11 cellular contexts compared by ENCODE assay signal in the genomic region with DNA sequence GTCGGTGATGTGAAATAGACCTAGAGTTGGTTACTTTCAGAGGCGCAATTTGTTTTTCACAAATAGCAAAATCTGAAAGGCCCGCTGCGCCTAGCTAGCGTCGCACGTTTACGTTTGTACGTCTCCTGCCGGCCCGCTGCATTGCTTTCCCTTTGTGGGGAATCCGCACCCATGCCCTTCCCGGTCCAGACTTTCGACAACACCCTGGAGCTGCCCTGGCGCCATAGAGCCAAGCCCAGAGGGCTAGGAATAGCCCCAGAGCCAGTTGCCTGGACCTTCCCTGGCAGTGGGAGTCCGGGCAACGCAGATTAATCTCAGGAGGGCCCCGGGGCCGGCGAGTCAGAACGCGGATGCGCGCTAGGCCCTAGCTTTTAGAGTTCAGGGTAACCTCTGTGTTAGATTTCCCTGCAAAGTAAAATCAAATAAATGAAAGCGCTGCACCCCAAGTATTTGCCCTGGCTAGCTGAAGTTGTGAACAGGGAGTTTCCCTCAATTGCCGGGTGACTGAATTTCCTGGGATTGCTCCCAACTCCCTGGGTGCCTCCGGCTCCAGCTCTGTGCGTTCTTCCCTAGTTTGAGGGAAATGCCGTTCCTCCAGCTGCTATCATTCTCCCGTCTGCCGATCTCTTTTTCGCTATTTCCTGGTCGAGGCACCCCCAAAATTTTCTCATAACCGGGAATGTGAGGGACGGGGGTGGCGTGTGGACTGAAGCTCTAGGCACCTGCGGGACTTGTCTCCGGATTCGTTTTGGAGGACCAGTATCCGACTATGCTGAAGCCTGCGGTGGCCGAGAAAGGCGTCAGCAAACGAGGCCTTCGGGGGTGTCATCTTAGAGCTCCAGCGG. TPM values are rescaled to one million over a fixed set of nuclear protein-coding genes. Genes with fewer than 3 reads are reported as not detected.
DNase-seq lines count a peak whose midpoint lies in the region; ATAC-seq and TF ChIP-seq lines count a peak whose summit lies in the region.
"Had no signal": no experiment of that assay in that cellular context is flagged by ENCODE, and none has a peak within 500 bp of the region (broad histone marks: within the 10 kb centered on the region; RNA-seq: fewer than 3 reads in every experiment).

No MANE protein-coding gene starts in this region.

- H3K79me1 ChIP-seq in IMR-90 (ENCODE audit: low read depth in 1 of 2, low read length in 2 of 2): no peaks in the 10 kb centered on the region

- no peak overlapping the region for H4K5ac ChIP-seq in IMR-90 (ENCODE audit: low read depth, low read length)

- H3K27me3 Mint-ChIP-seq in Caco-2 (ENCODE audit: insufficient read depth, unreplicated experiment) (peaks cover 24% of the 10 kb centered on the region), endothelial cell (ENCODE audit: unreplicated experiment) (peaks cover 57% of the 10 kb centered on the region), osteocyte (ENCODE audit: unreplicated experiment) (peaks cover 85% of the 10 kb centered on the region)

- BruUV-seq in Caco-2 (replicated peaks; lab: Mats Ljungman, UMichigan) (no TSS peak), IMR-90 (replicated peaks; lab: Mats Ljungman, UMichigan) (no TSS peak)

- no peaks in the 10 kb centered on the region for H3K9me3 ChIP-seq in Caco-2
- peaks cover 2% of the 10 kb centered on the region; the same call in 1 of the 2 replicates for H3K9me3 ChIP-seq in IMR-90 (ENCODE audit: control insufficient read depth, insufficient read depth, low read length)

- H3K27ac ChIP-seq in IMR-90 (ENCODE audit: insufficient read depth, low read length): no peak overlapping the region

- no peak overlapping the region for H3K4ac ChIP-seq in IMR-90 (ENCODE audit: low read depth, low read length)

- peak overlapping the region; percentile 62 for H3K4me3 Mint-ChIP-seq in Caco-2 (ENCODE audit: unreplicated experiment)
- peak overlapping the region; percentile 67 for H3K4me3 Mint-ChIP-seq in endothelial cell (ENCODE audit: unreplicated experiment)
- peak overlapping the region; percentile 36 for H3K4me3 Mint-ChIP-seq in osteocyte (ENCODE audit: unreplicated experiment)

- DNase-seq in Caco-2: peak in 1 of 2 experiments; percentile 22
- DNase-seq in IMR-90: no peak
- DNase-seq in endothelial cell (ENCODE audit: low spot score): peak; percentile 29
- peak; percentile 77 for DNase-seq in osteocyte (ENCODE audit: extremely low spot score, unreplicated experiment)
- no peak for DNase-seq in NCI-H1105 (lab: John Stamatoyannopoulos, UW)
- DNase-seq in GM19240 (ENCODE audit: insufficient read length, low spot score): no peak
- no peak for DNase-seq in globus pallidus (ENCODE audit: low spot score)
- DNase-seq: activated effector memory CD4-positive, alpha-beta T cell treated with anti-CD3 and anti-CD28 coated beads, Interleukin-2, amount 50 U/mL, for 16 hours; GF-D8; left cardiac atrium had no signal

- ATAC-seq in IMR-90 (ENCODE audit: low read depth) (no peak), GM19328 (IDR thresholded peaks at IDR 0.05; ENCODE audit: unreplicated experiment) (no peak)

- H2AK5ac ChIP-seq in IMR-90 (ENCODE audit: low read depth, low read length): no peak overlapping the region

- H3K9ac ChIP-seq in IMR-90 (ENCODE audit: low read depth, low read length): no peak overlapping the region

- no peak overlapping the region for H4K91ac ChIP-seq in IMR-90 (ENCODE audit: insufficient read depth, low read depth, low read length)

- in situ Hi-C loops in IMR-90 (cut with MboI; ENCODE audit: low sequenced_read_pairs): no loop called here

- H3K9me1 ChIP-seq in IMR-90 (ENCODE audit: insufficient read depth, low read length): no peaks in the 10 kb centered on the region

- POLR2A ChIA-PET in Caco-2 (lab: Charles Lee): no interaction called here
- POLR2A ChIA-PET in IMR-90 (lab: Charles Lee; ENCODE audit: unreplicated experiment): no interaction called here

- no peak overlapping the region for H3K4me3 ChIP-seq in Caco-2 (ENCODE audit: low read depth, low read length)
- no peak overlapping the region for H3K4me3 ChIP-seq in IMR-90 (ENCODE audit: insufficient read depth, low read depth, low read length)

- H3K4me1 ChIP-seq in Caco-2 (no peaks in the 10 kb centered on the region), IMR-90 (ENCODE audit: control insufficient read depth, insufficient read depth, low read length) (no peaks in the 10 kb centered on the region)

- H3K9me3 Mint-ChIP-seq in Caco-2 (ENCODE audit: unreplicated experiment) (no peaks in the 10 kb centered on the region), endothelial cell (ENCODE audit: unreplicated experiment) (no peaks in the 10 kb centered on the region), osteocyte (ENCODE audit: unreplicated experiment) (no peaks in the 10 kb centered on the region)

- H3K4me1 Mint-ChIP-seq in Caco-2 (ENCODE audit: low read depth, unreplicated experiment) (peaks cover 6% of the 10 kb centered on the region), endothelial cell (ENCODE audit: unreplicated experiment) (peaks cover 47% of the 10 kb centered on the region), osteocyte (ENCODE audit: unreplicated experiment) (peaks cover 17% of the 10 kb centered on the region)

- H3K4me2 ChIP-seq in IMR-90 (ENCODE audit: low read depth, low read length): no peak overlapping the region

- H3K36me3 Mint-ChIP-seq in Caco-2 (ENCODE audit: insufficient read depth, unreplicated experiment) (no peaks in the 10 kb centered on the region), endothelial cell (ENCODE audit: low read depth, unreplicated experiment) (no peaks in the 10 kb centered on the region), osteocyte (ENCODE audit: unreplicated experiment) (no peaks in the 10 kb centered on the region)

- H2BK5ac ChIP-seq in IMR-90 (ENCODE audit: low read depth, low read length, poor library complexity, severe bottlenecking): no peak overlapping the region

- CTCF ChIA-PET in Caco-2 (lab: Charles Lee) (no interaction called here), IMR-90 (lab: Yijun Ruan, JAX) (no interaction called here)

- H3K18ac ChIP-seq in IMR-90 (ENCODE audit: low read depth, low read length): no peak overlapping the region

- no peak overlapping the region for H2BK15ac ChIP-seq in IMR-90 (ENCODE audit: low read depth, low read length)

- no peak overlapping the region for H3K14ac ChIP-seq in IMR-90 (replicated peaks; ENCODE audit: low read depth, low read length)

- dilution Hi-C loops in IMR-90 (cut with HindIII; ENCODE audit: low sequenced_read_pairs, unreplicated experiment): no loop called here

- TF ChIP-seq RAD21 in IMR-90 (IDR thresholded peaks at IDR 0.05; ENCODE audit: low read length): no peak

- no peak overlapping the region for H3K56ac ChIP-seq in IMR-90 (ENCODE audit: extremely low read depth, insufficient read depth, low read length)

- H2AK9ac ChIP-seq in IMR-90 (replicated peaks; ENCODE audit: low read depth, low read length, poor library complexity): peak overlapping the region; percentile 20

- WGBS in IMR-90 (ENCODE audit: extremely low coverage in 2 of 2, insufficient read length in 1 of 2), 2 experiments: 1% methylated on average over 21 of the region's 46 CpGs; no CpG with 5 or more reads in 1 of the 2 experiments

- no peak overlapping the region for H2AFZ ChIP-seq in IMR-90 (replicated peaks; ENCODE audit: low read length, poor library complexity)

- H2BK120ac ChIP-seq in IMR-90 (ENCODE audit: low read depth, low read length): no peak overlapping the region

- H4K20me1 ChIP-seq in IMR-90 (ENCODE audit: insufficient read depth, low read length): no peaks in the 10 kb centered on the region

- intact Hi-C loops in Caco-2 (cut with micrococcal nuclease; ENCODE audit: unreplicated experiment): no loop called here
- intact Hi-C loops in IMR-90 (cut with micrococcal nuclease): no loop called here

- H3K27me3 ChIP-seq in Caco-2 (replicated peaks; ENCODE audit: control insufficient read depth, insufficient read depth, low read length): no peaks in the 10 kb centered on the region; the same call in 1 of the 2 replicates
- peaks cover 91% of the 10 kb centered on the region for H3K27me3 ChIP-seq in IMR-90 (ENCODE audit: control insufficient read depth, insufficient read depth, low read length)

- H3K27ac Mint-ChIP-seq in Caco-2 (ENCODE audit: unreplicated experiment) (no peak overlapping the region), endothelial cell (ENCODE audit: unreplicated experiment) (no peak overlapping the region), osteocyte (ENCODE audit: unreplicated experiment) (no peak overlapping the region)

- TF ChIP-seq CTCF in Caco-2 (IDR thresholded peaks at IDR 0.05; ENCODE audit: insufficient read depth in 1 of 2, low read depth in 1 of 2, low read length in 1 of 2, severe bottlenecking in 1 of 2, unreplicated experiment in 1 of 2) (no peak), IMR-90 (conservative IDR thresholded peaks at IDR 0.05; ENCODE audit: low read depth, low read length) (no peak), endothelial cell (IDR thresholded peaks at IDR 0.05; ENCODE audit: unreplicated experiment) (no peak), osteocyte (IDR thresholded peaks at IDR 0.05) (no peak)

- no peaks in the 10 kb centered on the region for H3K36me3 ChIP-seq in Caco-2 (ENCODE audit: control insufficient read depth, insufficient read depth, low read length)
- no peaks in the 10 kb centered on the region for H3K36me3 ChIP-seq in IMR-90 (ENCODE audit: control insufficient read depth, insufficient read depth, low read length)

- no peak overlapping the region for H4K8ac ChIP-seq in IMR-90 (ENCODE audit: low read depth in 2 of 2, low read length in 2 of 2)

- no peak for TF ChIP-seq POLR2A in IMR-90 (IDR thresholded peaks at IDR 0.05; ENCODE audit: low read depth, low read length)

- no peak overlapping the region for H3K23ac ChIP-seq in IMR-90 (ENCODE audit: low read depth, low read length)

- H2BK20ac ChIP-seq in IMR-90 (ENCODE audit: low read depth, low read length): no peak overlapping the region

TF ChIP-seq in IMR-90, 13 proteins besides CTCF, POLR2A, EP300 and RAD21 (continues in another document):
- TF ChIP-seq BHLHE40 (IDR thresholded peaks at IDR 0.05; ENCODE audit: low read depth, low read length) (no peak), RFX5 (IDR thresholded peaks at IDR 0.05; ENCODE audit: low read depth, low read length) (no peak)
- TF ChIP-seq, protein P1, sequence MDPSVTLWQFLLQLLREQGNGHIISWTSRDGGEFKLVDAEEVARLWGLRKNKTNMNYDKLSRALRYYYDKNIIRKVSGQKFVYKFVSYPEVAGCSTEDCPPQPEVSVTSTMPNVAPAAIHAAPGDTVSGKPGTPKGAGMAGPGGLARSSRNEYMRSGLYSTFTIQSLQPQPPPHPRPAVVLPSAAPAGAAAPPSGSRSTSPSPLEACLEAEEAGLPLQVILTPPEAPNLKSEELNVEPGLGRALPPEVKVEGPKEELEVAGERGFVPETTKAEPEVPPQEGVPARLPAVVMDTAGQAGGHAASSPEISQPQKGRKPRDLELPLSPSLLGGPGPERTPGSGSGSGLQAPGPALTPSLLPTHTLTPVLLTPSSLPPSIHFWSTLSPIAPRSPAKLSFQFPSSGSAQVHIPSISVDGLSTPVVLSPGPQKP (IDR thresholded peaks at IDR 0.05; ENCODE audit: borderline replicate concordance, low read depth, low read length): no peak

RNA-seq across cellular contexts. Expression of gene EN1, which starts 1.2 kb away (rescaled TPM):
- total RNA-seq in Caco-2 (2022) (0.16 and 0.37 TPM in 2 replicates), IMR-90 (2012; rRNA removed) (not detected in 2 replicates), endothelial cell (ENCODE audit: unreplicated experiment) (0.87 TPM), osteocyte (not detected in 2 replicates)
- not detected in 2 replicates for polyA plus RNA-seq in IMR-90 (2012; rRNA removed)
- not detected in 2 replicates for polyA plus RNA-seq in IMR-90 (2012; cell fraction: cytosol; rRNA removed)
- not detected in 2 replicates for polyA plus RNA-seq in IMR-90 (2012; cell fraction: nucleus; rRNA removed; ENCODE audit: low replicate concordance)
- total RNA-seq: left cardiac atrium had no signal

Comparison
In these comparisons a context has a peak if more than half of its experiments do, and no peak if none do; other contexts are left out.
1. DNase-seq: peak in endothelial cell (single experiment) and osteocyte (single experiment); none in IMR-90 (single experiment), NCI-H1105 (single experiment), GM19240 (single experiment) and globus pallidus (single experiment).
2. Peak in every context shown above with its lines, with median percentiles within 50 percentile points of each other: H3K4me3 Mint-ChIP-seq.